In genomic region chr15:65530318-65531111, GRCh38 we compare ENCODE assay signal across 1 cellular context.
TF ChIP-seq lines count a peak whose summit lies in the region.

A gene with protein sequence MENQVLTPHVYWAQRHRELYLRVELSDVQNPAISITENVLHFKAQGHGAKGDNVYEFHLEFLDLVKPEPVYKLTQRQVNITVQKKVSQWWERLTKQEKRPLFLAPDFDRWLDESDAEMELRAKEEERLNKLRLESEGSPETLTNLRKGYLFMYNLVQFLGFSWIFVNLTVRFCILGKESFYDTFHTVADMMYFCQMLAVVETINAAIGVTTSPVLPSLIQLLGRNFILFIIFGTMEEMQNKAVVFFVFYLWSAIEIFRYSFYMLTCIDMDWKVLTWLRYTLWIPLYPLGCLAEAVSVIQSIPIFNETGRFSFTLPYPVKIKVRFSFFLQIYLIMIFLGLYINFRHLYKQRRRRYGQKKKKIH (plus strand): TSS chr15:65530463. CDS start chr15:65530632, 169 bp downstream.

TF ChIP-seq in HEK293, 187 proteins besides CTCF, POLR2A, EP300 and RAD21 (continued from another document and continues in another):
- TF ChIP-seq PRDM2 (tag by site-specific recombination; IDR thresholded peaks at IDR 0.05; ENCODE audit: borderline replicate concordance) (0 out of 2 replicates have a peak, but pooled peaks have one; percentile 24), ATF2 (tag by site-specific recombination; IDR thresholded peaks at IDR 0.05; ENCODE audit: low read depth) (no peak), GLI4 (tag by site-specific recombination; IDR thresholded peaks at IDR 0.05) (peak; percentile 50; the same call in 1 of the 2 replicates), ZNF404 (tag by site-specific recombination; IDR thresholded peaks at IDR 0.05) (no peak), ZNF670 (tag by site-specific recombination; IDR thresholded peaks at IDR 0.05; ENCODE audit: low read depth) (no peak), ZSCAN30 (tag by site-specific recombination; IDR thresholded peaks at IDR 0.05) (peak; percentile 67), PRDM1 (tag by site-specific recombination; IDR thresholded peaks at IDR 0.05) (no peak), ZNF837 (tag by site-specific recombination; IDR thresholded peaks at IDR 0.05) (no peak), ZNF140 (tag by site-specific recombination; IDR thresholded peaks at IDR 0.05) (no peak), PATZ1 (tag by site-specific recombination; IDR thresholded peaks at IDR 0.05) (peak; percentile 34), ZNF37A (tag by site-specific recombination; IDR thresholded peaks at IDR 0.05) (no peak), ZXDB (tag by site-specific recombination; IDR thresholded peaks at IDR 0.05) (peak; percentile 85), ZNF626 (tag by site-specific recombination; IDR thresholded peaks at IDR 0.05) (no peak), ZBTB20 (tag by site-specific recombination; IDR thresholded peaks at IDR 0.05) (peak; percentile 86), ZNF121 (tag by site-specific recombination; IDR thresholded peaks at IDR 0.05) (no peak), ZNF174 (tag by site-specific recombination; IDR thresholded peaks at IDR 0.05) (no peak), ZNF510 (tag by site-specific recombination; IDR thresholded peaks at IDR 0.05; ENCODE audit: insufficient replicate concordance) (no peak), ZSCAN23 (tag by site-specific recombination; IDR thresholded peaks at IDR 0.05) (no peak), ZNF677 (tag by site-specific recombination; IDR thresholded peaks at IDR 0.05) (no peak), ZNF580 (tag by site-specific recombination; IDR thresholded peaks at IDR 0.05) (peak; percentile 93), ZNF223 (tag by site-specific recombination; IDR thresholded peaks at IDR 0.05) (peak; percentile 30; the same call in 1 of the 2 replicates), OSR2 (tag by site-specific recombination; IDR thresholded peaks at IDR 0.05) (no peak), ZBTB26 (tag by site-specific recombination; optimal IDR thresholded peaks at IDR 0.05) (peak; percentile 100), ZBTB11 (tag by site-specific recombination; conservative IDR thresholded peaks at IDR 0.05; ENCODE audit: low read depth) (peak; percentile 57; the same call in 1 of the 2 replicates), ZNF692 (tag by site-specific recombination; IDR thresholded peaks at IDR 0.05) (peak; percentile 88), ZNF433 (tag by site-specific recombination; IDR thresholded peaks at IDR 0.05; ENCODE audit: low read depth) (no peak), ZNF324 (tag by site-specific recombination; IDR thresholded peaks at IDR 0.05) (peak; percentile 90), ZNF426 (tag by site-specific recombination; IDR thresholded peaks at IDR 0.05) (no peak), ZSCAN16 (tag by site-specific recombination; IDR thresholded peaks at IDR 0.05) (no peak; the same call in 1 of the 2 replicates), ZNF843 (tag by site-specific recombination; IDR thresholded peaks at IDR 0.05) (peak; percentile 42; the same call in 1 of the 2 replicates), ZNF600 (tag by site-specific recombination; IDR thresholded peaks at IDR 0.05) (peak; percentile 90), ZNF248 (tag by site-specific recombination; IDR thresholded peaks at IDR 0.05) (no peak), TRIM28 (IDR thresholded peaks at IDR 0.05; ENCODE audit: borderline replicate concordance, low read length) (no peak), ZNF366 (tag by site-specific recombination; conservative IDR thresholded peaks at IDR 0.05) (no peak), ZNF221 (tag by site-specific recombination; IDR thresholded peaks at IDR 0.05; ENCODE audit: borderline replicate concordance) (no peak), ZBTB7A (tag by site-specific recombination; IDR thresholded peaks at IDR 0.05; ENCODE audit: low read depth) (peak; percentile 80; the same call in 1 of the 2 replicates), ZNF398 (tag by site-specific recombination; IDR thresholded peaks at IDR 0.05) (0 out of 2 replicates have a peak, but pooled peaks have one; percentile 28), ZNF132 (tag by site-specific recombination; IDR thresholded peaks at IDR 0.05; ENCODE audit: borderline replicate concordance) (no peak), ZNF701 (tag by site-specific recombination; IDR thresholded peaks at IDR 0.05) (no peak), ZNF155 (tag by site-specific recombination; IDR thresholded peaks at IDR 0.05) (no peak), REPIN1 (tag by site-specific recombination; IDR thresholded peaks at IDR 0.05; ENCODE audit: low read depth) (0 out of 2 replicates have a peak, but pooled peaks have one; percentile 74)
- TF ChIP-seq, protein P1, sequence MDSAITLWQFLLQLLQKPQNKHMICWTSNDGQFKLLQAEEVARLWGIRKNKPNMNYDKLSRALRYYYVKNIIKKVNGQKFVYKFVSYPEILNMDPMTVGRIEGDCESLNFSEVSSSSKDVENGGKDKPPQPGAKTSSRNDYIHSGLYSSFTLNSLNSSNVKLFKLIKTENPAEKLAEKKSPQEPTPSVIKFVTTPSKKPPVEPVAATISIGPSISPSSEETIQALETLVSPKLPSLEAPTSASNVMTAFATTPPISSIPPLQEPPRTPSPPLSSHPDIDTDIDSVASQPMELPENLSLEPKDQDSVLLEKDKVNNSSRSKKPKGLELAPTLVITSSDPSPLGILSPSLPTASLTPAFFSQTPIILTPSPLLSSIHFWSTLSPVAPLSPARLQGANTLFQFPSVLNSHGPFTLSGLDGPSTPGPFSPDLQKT (IDR thresholded peaks at IDR 0.05; ENCODE audit: borderline replicate concordance, low read depth, low read length) = no peak
